Comparison of ENCODE assay signal across 29 cellular contexts in the genomic region with DNA sequence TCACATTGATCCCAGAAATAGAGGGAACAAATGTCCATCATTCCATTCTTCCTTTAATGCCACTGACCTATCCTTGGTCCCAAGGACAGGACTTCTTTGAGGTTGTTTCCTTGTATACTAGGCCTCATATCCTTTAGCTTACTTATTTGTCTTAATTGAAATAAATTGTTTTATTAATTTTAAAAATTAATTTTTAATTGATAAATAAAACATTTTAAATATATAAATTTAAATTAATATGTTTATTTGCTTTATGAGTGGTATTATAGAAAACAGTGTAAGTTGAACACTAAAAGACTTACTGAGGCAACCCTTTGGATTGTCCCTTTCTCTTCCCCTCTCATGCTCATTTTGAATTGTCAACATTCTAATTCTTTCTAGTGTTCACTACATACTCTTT.
"Had no signal": no experiment of that assay in that cellular context is flagged by ENCODE, and none has a peak within 500 bp of the region (broad histone marks: within the 10 kb centered on the region; RNA-seq: fewer than 3 reads in every experiment).

No MANE protein-coding gene starts in this region.

- H3K36me3 Mint-ChIP-seq: stimulated activated effector memory CD8-positive, alpha-beta T cell treated with anti-CD3 and anti-CD28 coated beads, Interleukin-12 subunit alpha, Interleukin-12 subunit beta, amount 100 ng/mL, for 72 hours; stimulated activated memory B cell treated with anti-CD40 and anti-IgM and Interleukin-4, amounts not matched to agents 10 μg/mL and 1 μg/mL and 100 μg/mL, for 72 hours; stimulated activated naive B cell treated with anti-CD40 and anti-IgM and Interleukin-4, amounts not matched to agents 10 μg/mL and 1 μg/mL and 100 μg/mL, for 72 hours; type B pancreatic cell had no signal

- H3K4me3 Mint-ChIP-seq: stimulated activated effector memory CD8-positive, alpha-beta T cell treated with anti-CD3 and anti-CD28 coated beads, Interleukin-12 subunit alpha, Interleukin-12 subunit beta, amount 100 ng/mL, for 72 hours; stimulated activated memory B cell treated with anti-CD40 and anti-IgM and Interleukin-4, amounts not matched to agents 10 μg/mL and 1 μg/mL and 100 μg/mL, for 72 hours; stimulated activated naive B cell treated with anti-CD40 and anti-IgM and Interleukin-4, amounts not matched to agents 10 μg/mL and 1 μg/mL and 100 μg/mL, for 72 hours; stimulated activated naive CD8-positive, alpha-beta T cell treated with anti-CD3 and anti-CD28 coated beads, Interleukin-15, amount 100 ng/mL, for 72 hours; stimulated activated naive CD8-positive, alpha-beta T cell treated with anti-CD3 and anti-CD28 coated beads, Interleukin-15, Interleukin-2, amounts not matched to agents 100 ng/mL and 50 ng/mL, for 24 hours; type B pancreatic cell had no signal

- H3K4me1 ChIP-seq: stomach, suprapubic skin, testis, thyroid gland, tibial artery, tibial nerve, upper lobe of left lung, upper lobe of right lung, uterus, vagina had no signal

- H3K9me3 Mint-ChIP-seq: type B pancreatic cell had no signal

- H3K27me3 Mint-ChIP-seq: stimulated activated memory B cell treated with anti-CD40 and anti-IgM and Interleukin-4, amounts not matched to agents 10 μg/mL and 1 μg/mL and 100 μg/mL, for 72 hours; stimulated activated naive B cell treated with anti-CD40 and anti-IgM and Interleukin-4, amounts not matched to agents 10 μg/mL and 1 μg/mL and 100 μg/mL, for 72 hours; stimulated activated naive CD8-positive, alpha-beta T cell treated with anti-CD3 and anti-CD28 coated beads, Interleukin-15, amount 100 ng/mL, for 72 hours; stimulated activated naive CD8-positive, alpha-beta T cell treated with anti-CD3 and anti-CD28 coated beads, Interleukin-15, Interleukin-2, amounts not matched to agents 100 ng/mL and 50 ng/mL, for 24 hours; type B pancreatic cell had no signal

- H3K4me3 ChIP-seq: stomach, suprapubic skin, testis, thoracic aorta, thyroid gland, tibial artery, tibial nerve, transverse colon, upper lobe of left lung, upper lobe of right lung, uterus, vagina had no signal

- H3K4me1 Mint-ChIP-seq: stimulated activated effector memory CD8-positive, alpha-beta T cell treated with anti-CD3 and anti-CD28 coated beads, Interleukin-12 subunit alpha, Interleukin-12 subunit beta, amount 100 ng/mL, for 72 hours; stimulated activated memory B cell treated with anti-CD40 and anti-IgM and Interleukin-4, amounts not matched to agents 10 μg/mL and 1 μg/mL and 100 μg/mL, for 72 hours; stimulated activated naive B cell treated with anti-CD40 and anti-IgM and Interleukin-4, amounts not matched to agents 10 μg/mL and 1 μg/mL and 100 μg/mL, for 72 hours; stimulated activated naive CD8-positive, alpha-beta T cell treated with anti-CD3 and anti-CD28 coated beads, Interleukin-15, amount 100 ng/mL, for 72 hours had no signal

- ATAC-seq: stimulated activated effector memory CD8-positive, alpha-beta T cell treated with anti-CD3 and anti-CD28 coated beads, Interleukin-12 subunit alpha, Interleukin-12 subunit beta, amount 100 ng/mL, for 72 hours; stimulated activated memory B cell treated with anti-CD40 and anti-IgM and Interleukin-4, amounts not matched to agents 10 μg/mL and 1 μg/mL and 100 μg/mL, for 72 hours; stimulated activated naive B cell treated with anti-CD40 and anti-IgM and Interleukin-4, amounts not matched to agents 10 μg/mL and 1 μg/mL and 100 μg/mL, for 72 hours; stimulated activated naive CD8-positive, alpha-beta T cell treated with anti-CD3 and anti-CD28 coated beads, Interleukin-15, amount 100 ng/mL, for 72 hours; stimulated activated naive CD8-positive, alpha-beta T cell treated with anti-CD3 and anti-CD28 coated beads, Interleukin-15, Interleukin-2, amounts not matched to agents 100 U/mL and 50 U/mL, for 24 hours; upper lobe of right lung had no signal

- H3K36me3 ChIP-seq: stomach, suprapubic skin, thoracic aorta, thyroid gland, tibial artery, tibial nerve, transverse colon, upper lobe of left lung, upper lobe of right lung, uterus, vagina had no signal

- DNase-seq: stimulated activated CD4-positive, alpha-beta T cell treated with anti-CD3 and anti-CD28 coated beads, Interleukin-2, amount 100 ng/mL, for 48 hours; stimulated activated CD4-positive, alpha-beta T cell treated with anti-CD3 and anti-CD28 coated beads, Interleukin-4, amount 100 ng/mL, for 1 hour; stimulated activated CD4-positive, alpha-beta T cell treated with anti-CD3 and anti-CD28 coated beads, Interleukin-4, amount 100 ng/mL, for 24 hours; stimulated activated CD4-positive, alpha-beta T cell treated with anti-CD3 and anti-CD28 coated beads, Interleukin-4, amount 100 ng/mL, for 4 hours; stimulated activated CD8-positive, alpha-beta memory T cell treated with anti-CD3 and anti-CD28 coated beads, Interleukin-4, amount 100 ng/mL, for 48 hours; stimulated activated naive B cell treated with anti-CD40 and anti-IgM and Interleukin-4, amounts not matched to agents 10 μg/mL and 1 μg/mL and 100 μg/mL, for 72 hours; stimulated activated naive CD4-positive, alpha-beta T cell; stimulated activated naive CD4-positive, alpha-beta T cell treated with Interleukin-2 at 50 U/mL for 16 hours; stimulated activated naive CD8-positive, alpha-beta T cell treated with anti-CD3 and anti-CD28 coated beads, Interleukin-15, amount 100 ng/mL, for 72 hours; stimulated activated naive CD8-positive, alpha-beta T cell treated with anti-CD3 and anti-CD28 coated beads, Interleukin-15, Interleukin-2, amounts not matched to agents 100 U/mL and 50 U/mL, for 24 hours; stomach; substantia nigra; testis; thyroid gland; tibial artery; transverse colon; trophoblast cell; upper lobe of left lung; upper lobe of right lung; uterus had no signal

- H3K9me3 ChIP-seq: suprapubic skin, testis, thoracic aorta, thyroid gland, tibial artery, tibial nerve, transverse colon, upper lobe of right lung, uterus, vagina had no signal

- H3K27ac ChIP-seq: stomach, suprapubic skin, testis, thoracic aorta, thyroid gland, tibial artery, tibial nerve, transverse colon, upper lobe of left lung, upper lobe of right lung, uterus, vagina had no signal

- H3K27ac Mint-ChIP-seq: stimulated activated effector memory CD8-positive, alpha-beta T cell treated with anti-CD3 and anti-CD28 coated beads, Interleukin-12 subunit alpha, Interleukin-12 subunit beta, amount 100 ng/mL, for 72 hours; stimulated activated memory B cell treated with anti-CD40 and anti-IgM and Interleukin-4, amounts not matched to agents 10 μg/mL and 1 μg/mL and 100 μg/mL, for 72 hours; stimulated activated naive B cell treated with anti-CD40 and anti-IgM and Interleukin-4, amounts not matched to agents 10 μg/mL and 1 μg/mL and 100 μg/mL, for 72 hours; stimulated activated naive CD8-positive, alpha-beta T cell treated with anti-CD3 and anti-CD28 coated beads, Interleukin-15, amount 100 ng/mL, for 72 hours; stimulated activated naive CD8-positive, alpha-beta T cell treated with anti-CD3 and anti-CD28 coated beads, Interleukin-15, Interleukin-2, amounts not matched to agents 100 ng/mL and 50 ng/mL, for 24 hours; type B pancreatic cell had no signal

- H3K27me3 ChIP-seq: stomach, suprapubic skin, testis, thyroid gland, tibial artery, tibial nerve, transverse colon, upper lobe of left lung, upper lobe of right lung, uterus, vagina had no signal

- FAIRE-seq: urothelium cell line had no signal
